17 cellular contexts compared by ENCODE assay signal in genomic region chr1:87598429-87598828, GRCh38.
DNase-seq lines count a peak whose midpoint lies in the region; ATAC-seq and TF ChIP-seq lines count a peak whose summit lies in the region.
"Had no signal": no experiment of that assay in that cellular context is flagged by ENCODE, and none has a peak within 500 bp of the region (broad histone marks: within the 10 kb centered on the region; RNA-seq: fewer than 3 reads in every experiment).

No MANE protein-coding gene starts in this region.

- H3K27ac Mint-ChIP-seq in stimulated activated memory B cell treated with anti-CD40 and anti-IgM and Interleukin-4, amounts not matched to agents 10 μg/mL and 1 μg/mL and 100 μg/mL, for 72 hours: peak overlapping the region; percentile 30

- H3K4me3 ChIP-seq in OCI-LY3 (ENCODE audit: low read length) (no peak overlapping the region), epithelial cell of proximal tubule (ENCODE audit: low read depth, low read length) (no peak overlapping the region)
- H3K4me3 ChIP-seq: dorsolateral prefrontal cortex, gastroesophageal sphincter, transverse colon had no signal

- peak; percentile 36; the same call in 1 of the 2 replicates for TF ChIP-seq CTCF in OCI-LY3 (IDR thresholded peaks at IDR 0.05; ENCODE audit: low read depth, low read length)
- TF ChIP-seq CTCF in epithelial cell of proximal tubule (conservative IDR thresholded peaks at IDR 0.05; ENCODE audit: low read depth, low read length): peak; percentile 26

- peaks cover 15% of the 10 kb centered on the region; the same call in 1 of the 2 replicates for H3K27me3 ChIP-seq in OCI-LY3 (ENCODE audit: low read depth, low read length)
- H3K27me3 ChIP-seq: dorsolateral prefrontal cortex, gastroesophageal sphincter, transverse colon had no signal

- no peaks in the 10 kb centered on the region for H3K36me3 Mint-ChIP-seq in stimulated activated memory B cell treated with anti-CD40 and anti-IgM and Interleukin-4, amounts not matched to agents 10 μg/mL and 1 μg/mL and 100 μg/mL, for 72 hours

- H3K4me1 Mint-ChIP-seq in stimulated activated memory B cell treated with anti-CD40 and anti-IgM and Interleukin-4, amounts not matched to agents 10 μg/mL and 1 μg/mL and 100 μg/mL, for 72 hours: peaks cover 23% of the 10 kb centered on the region

- no peak overlapping the region for H3K27ac ChIP-seq in OCI-LY3 (ENCODE audit: low read length)
- H3K27ac ChIP-seq: dorsolateral prefrontal cortex, gastroesophageal sphincter, transverse colon, VCaP had no signal

- no peaks in the 10 kb centered on the region for H3K79me2 ChIP-seq in OCI-LY3 (ENCODE audit: low read length)

- no peak for ATAC-seq in stimulated activated memory B cell treated with anti-CD40 and anti-IgM and Interleukin-4, amounts not matched to agents 10 μg/mL and 1 μg/mL and 100 μg/mL, for 72 hours
- no peak for ATAC-seq in GM21360 (IDR thresholded peaks at IDR 0.05; ENCODE audit: unreplicated experiment)
- ATAC-seq: gastroesophageal sphincter had no signal

- no peaks in the 10 kb centered on the region for H3K27me3 Mint-ChIP-seq in stimulated activated memory B cell treated with anti-CD40 and anti-IgM and Interleukin-4, amounts not matched to agents 10 μg/mL and 1 μg/mL and 100 μg/mL, for 72 hours

- DNase-seq in DMS53 (lab: John Stamatoyannopoulos, UW): peak; percentile 17
- no peak for DNase-seq in DMS53 treated with DMSO at 0.1 percent for 48 hours (lab: John Stamatoyannopoulos, UW; ENCODE audit: unreplicated experiment)
- no peak for DNase-seq in epithelial cell of proximal tubule (ENCODE audit: low read depth)
- no peak for DNase-seq in GDM1 (lab: John Stamatoyannopoulos, UW)
- no peak for DNase-seq in activated CD4-positive, alpha-beta T cell treated with anti-CD3 and anti-CD28 coated beads for 4 hours
- DNase-seq: activated T-cell treated with anti-CD3 and anti-CD28 coated beads for 4 hours, DMS79, dorsolateral prefrontal cortex, Kasumi-1, NCI-H345, SHP77, transverse colon had no signal

- H2AFZ ChIP-seq in OCI-LY3 (ENCODE audit: low read depth, low read length): no peak overlapping the region

- peaks cover 6% of the 10 kb centered on the region; the same call in 1 of the 2 replicates for H4K20me1 ChIP-seq in OCI-LY3 (ENCODE audit: insufficient read depth, low read length)

- H3K4me1 ChIP-seq in OCI-LY3 (ENCODE audit: low read length): peaks cover 45% of the 10 kb centered on the region

- H3K9ac ChIP-seq in OCI-LY3 (ENCODE audit: low read length): no peak overlapping the region

- H3K9me3 Mint-ChIP-seq in stimulated activated memory B cell treated with anti-CD40 and anti-IgM and Interleukin-4, amounts not matched to agents 10 μg/mL and 1 μg/mL and 100 μg/mL, for 72 hours: no peaks in the 10 kb centered on the region

- H3K4me3 Mint-ChIP-seq in stimulated activated memory B cell treated with anti-CD40 and anti-IgM and Interleukin-4, amounts not matched to agents 10 μg/mL and 1 μg/mL and 100 μg/mL, for 72 hours: no peak overlapping the region

- no peak overlapping the region for H3K4me2 ChIP-seq in OCI-LY3 (ENCODE audit: low read length)

- no peaks in the 10 kb centered on the region for H3K9me3 ChIP-seq in OCI-LY3 (ENCODE audit: insufficient read depth, low read length)
- H3K9me3 ChIP-seq: gastroesophageal sphincter, transverse colon had no signal

- H3K36me3 ChIP-seq in OCI-LY3 (replicated peaks; ENCODE audit: low read depth, low read length): no peaks in the 10 kb centered on the region
- H3K36me3 ChIP-seq: gastroesophageal sphincter, transverse colon had no signal
